ENCODE assay signal across 35 cellular contexts in genomic region chr5:34624711-34625110, GRCh38.
"Had no signal": no experiment of that assay in that cellular context is flagged by ENCODE, and none has a peak within 500 bp of the region (broad histone marks: within the 10 kb centered on the region; RNA-seq: fewer than 3 reads in every experiment).

No MANE protein-coding gene starts in this region.

- H3K27me3 ChIP-seq: adrenal gland, body of pancreas, esophagus squamous epithelium, gastrocnemius medialis, heart right ventricle had no signal

- H3K9me3 Mint-ChIP-seq: activated B cell treated with CpG ODN at 0.5 μM for 24 hours; activated CD8-positive, alpha-beta T cell treated with anti-CD3 and anti-CD28 coated beads for 36 hours; activated naive CD4-positive, alpha-beta T cell treated with anti-CD3 and anti-CD28 coated beads for 36 hours; activated naive CD4-positive, alpha-beta T cell treated with anti-CD3 and anti-CD28 coated beads, Interleukin-2, amount 50 U/mL, for 24 hours; activated naive CD8-positive, alpha-beta T cell treated with anti-CD3 and anti-CD28 coated beads for 36 hours; activated T-cell treated with anti-CD3 and anti-CD28 coated beads, Interleukin-2, amount 50 U/mL, for 4 hours; activated T-helper 17 cell treated with anti-CD3 and anti-CD28 coated beads, Interleukin-2, amount 50 U/mL, for 72 hours; effector memory CD8-positive, alpha-beta T cell; T-helper 2 cell treated with Interferon-gamma antibody and Interleukin-4, amounts not matched to agents 5 μg/mL and 100 μg/mL, for 36 hours had no signal

- FAIRE-seq: colon, endometrium, endothelial cell of umbilical vein had no signal

- DNase-seq: activated B cell treated with CpG ODN at 0.5 μM for 24 hours; activated CD4-positive, alpha-beta T cell treated with anti-CD3 and anti-CD28 coated beads for 48 hours; activated CD4-positive, alpha-beta T cell treated with anti-CD3 and anti-CD28 coated beads, Interleukin-2, amount 50 U/mL, for 1 hour; activated CD4-positive, alpha-beta T cell treated with anti-CD3 and anti-CD28 coated beads, Interleukin-2, amount 50 U/mL, for 48 hours; activated CD8-positive, alpha-beta memory T cell treated with anti-CD3 and anti-CD28 coated beads for 24 hours; activated CD8-positive, alpha-beta T cell treated with anti-CD3 and anti-CD28 coated beads for 36 hours; activated effector memory CD4-positive, alpha-beta T cell treated with Interleukin-2 at 50 U/mL for 16 hours; activated gamma-delta T cell treated with Interleukin-2 at 50 U/mL for 16 hours; activated naive CD4-positive, alpha-beta T cell treated with anti-CD3 and anti-CD28 coated beads for 36 hours; activated naive CD8-positive, alpha-beta T cell treated with anti-CD3 and anti-CD28 coated beads for 36 hours; activated naive CD8-positive, alpha-beta T cell treated with anti-CD3 and anti-CD28 coated beads, Interleukin-2, amount 50 U/mL, for 24 hours; activated T-cell treated with anti-CD3 and anti-CD28 coated beads, Interleukin-2, amount 50 U/mL, for 4 hours; adrenal gland; amygdala; aorta; body of pancreas; cortex of kidney; dermis blood vessel endothelial cell; effector CD4-positive, alpha-beta T cell; effector memory CD8-positive, alpha-beta T cell; esophagus squamous epithelium; gastrocnemius medialis; heart right ventricle; T-helper 1 cell; T-helper 17 cell; T1000; WERI-Rb-1 had no signal

- ATAC-seq: activated CD4-positive, CD25-positive, alpha-beta regulatory T cell treated with anti-CD3 and anti-CD28 coated beads, Interleukin-2, amount 50 U/mL, for 24 hours; activated CD8-positive, alpha-beta T cell treated with anti-CD3 and anti-CD28 coated beads for 36 hours; activated naive CD8-positive, alpha-beta T cell treated with anti-CD3 and anti-CD28 coated beads, Interleukin-2, amount 50 U/mL, for 24 hours; activated T-cell treated with anti-CD3 and anti-CD28 coated beads, Interleukin-2, amount 50 U/mL, for 4 hours; activated T-helper 17 cell treated with anti-CD3 and anti-CD28 coated beads, Interleukin-2, amount 50 U/mL, for 72 hours; body of pancreas; effector memory CD8-positive, alpha-beta T cell; gastrocnemius medialis; heart right ventricle; T-helper 17 cell had no signal

- H3K4me3 Mint-ChIP-seq: activated B cell treated with CpG ODN at 0.5 μM for 24 hours; activated CD8-positive, alpha-beta T cell treated with anti-CD3 and anti-CD28 coated beads for 36 hours; activated naive CD4-positive, alpha-beta T cell treated with anti-CD3 and anti-CD28 coated beads for 36 hours; activated naive CD4-positive, alpha-beta T cell treated with anti-CD3 and anti-CD28 coated beads, Interleukin-2, amount 50 U/mL, for 24 hours; activated naive CD8-positive, alpha-beta T cell treated with anti-CD3 and anti-CD28 coated beads for 36 hours; activated naive CD8-positive, alpha-beta T cell treated with anti-CD3 and anti-CD28 coated beads, Interleukin-2, amount 50 U/mL, for 24 hours; activated T-cell treated with anti-CD3 and anti-CD28 coated beads, Interleukin-2, amount 50 U/mL, for 4 hours; activated T-helper 17 cell treated with anti-CD3 and anti-CD28 coated beads, Interleukin-2, amount 50 U/mL, for 72 hours; effector memory CD8-positive, alpha-beta T cell; T-helper 17 cell; T-helper 2 cell treated with Interferon-gamma antibody and Interleukin-4, amounts not matched to agents 5 μg/mL and 100 μg/mL, for 36 hours had no signal

- H3K27ac ChIP-seq: adrenal gland, body of pancreas, epithelial cell of prostate, esophagus squamous epithelium, gastrocnemius medialis, heart right ventricle, WERI-Rb-1 had no signal

- H3K27me3 Mint-ChIP-seq: activated naive CD4-positive, alpha-beta T cell treated with anti-CD3 and anti-CD28 coated beads, Interleukin-2, amount 50 U/mL, for 24 hours had no signal

- H3K27ac Mint-ChIP-seq: activated B cell treated with CpG ODN at 0.5 μM for 24 hours; activated CD8-positive, alpha-beta T cell treated with anti-CD3 and anti-CD28 coated beads for 36 hours; activated naive CD4-positive, alpha-beta T cell treated with anti-CD3 and anti-CD28 coated beads for 36 hours; activated naive CD4-positive, alpha-beta T cell treated with anti-CD3 and anti-CD28 coated beads, Interleukin-2, amount 50 U/mL, for 24 hours; activated naive CD8-positive, alpha-beta T cell treated with anti-CD3 and anti-CD28 coated beads for 36 hours; activated naive CD8-positive, alpha-beta T cell treated with anti-CD3 and anti-CD28 coated beads, Interleukin-2, amount 50 U/mL, for 24 hours; activated T-helper 17 cell treated with anti-CD3 and anti-CD28 coated beads, Interleukin-2, amount 50 U/mL, for 72 hours; effector memory CD8-positive, alpha-beta T cell; T-helper 17 cell; T-helper 2 cell treated with Interferon-gamma antibody and Interleukin-4, amounts not matched to agents 5 μg/mL and 100 μg/mL, for 36 hours had no signal

- H3K36me3 Mint-ChIP-seq: activated naive CD4-positive, alpha-beta T cell treated with anti-CD3 and anti-CD28 coated beads, Interleukin-2, amount 50 U/mL, for 24 hours; activated naive CD8-positive, alpha-beta T cell treated with anti-CD3 and anti-CD28 coated beads for 36 hours had no signal

- H3K4me1 ChIP-seq: adrenal gland, body of pancreas, gastrocnemius medialis had no signal

- H3K9me3 ChIP-seq: adrenal gland, body of pancreas, esophagus squamous epithelium, gastrocnemius medialis, heart right ventricle had no signal

- H3K4me3 ChIP-seq: adrenal gland, body of pancreas, esophagus squamous epithelium, gastrocnemius medialis, heart right ventricle had no signal

- H3K4me1 Mint-ChIP-seq: activated B cell treated with CpG ODN at 0.5 μM for 24 hours; activated naive CD4-positive, alpha-beta T cell treated with anti-CD3 and anti-CD28 coated beads, Interleukin-2, amount 50 U/mL, for 24 hours; activated T-helper 17 cell treated with anti-CD3 and anti-CD28 coated beads, Interleukin-2, amount 50 U/mL, for 72 hours; T-helper 17 cell had no signal

- H3K36me3 ChIP-seq: adrenal gland, esophagus squamous epithelium, gastrocnemius medialis, heart right ventricle, WERI-Rb-1 had no signal
